ENCODE assay signal across 15 cellular contexts in genomic region chr6:109292983-109293586, GRCh38.
"Had no signal": no experiment of that assay in that cellular context is flagged by ENCODE, and none has a peak within 500 bp of the region (broad histone marks: within the 10 kb centered on the region; RNA-seq: fewer than 3 reads in every experiment).

No MANE protein-coding gene starts in this region.

- H3K9me3 ChIP-seq: gastroesophageal sphincter, testis had no signal

- DNase-seq: activated CD4-positive, alpha-beta memory T cell treated with anti-CD3 and anti-CD28 coated beads for 36 hours; activated CD4-positive, alpha-beta T cell treated with anti-CD3 and anti-CD28 coated beads for 1 hour; activated gamma-delta T cell; activated T-cell treated with anti-CD3 and anti-CD28 coated beads, Interleukin-2, amount 50 U/mL, for 4 hours; amygdala; stimulated activated CD4-positive, alpha-beta T cell treated with anti-CD3 and anti-CD28 coated beads, Interleukin-4, amount 100 ng/mL, for 4 hours; stimulated activated naive CD8-positive, alpha-beta T cell treated with anti-CD3 and anti-CD28 coated beads, Interleukin-15, amount 100 ng/mL, for 72 hours; testis had no signal

- H3K4me3 Mint-ChIP-seq: activated CD4-positive, alpha-beta memory T cell treated with anti-CD3 and anti-CD28 coated beads for 36 hours; activated naive CD8-positive, alpha-beta T cell; activated T-cell treated with anti-CD3 and anti-CD28 coated beads, Interleukin-2, amount 50 U/mL, for 4 hours; brain; neural crest cell; stimulated activated naive CD8-positive, alpha-beta T cell treated with anti-CD3 and anti-CD28 coated beads, Interleukin-15, amount 100 ng/mL, for 72 hours had no signal

- ATAC-seq: activated T-cell treated with anti-CD3 and anti-CD28 coated beads, Interleukin-2, amount 50 U/mL, for 4 hours; gastroesophageal sphincter; stimulated activated naive CD8-positive, alpha-beta T cell treated with anti-CD3 and anti-CD28 coated beads, Interleukin-15, amount 100 ng/mL, for 72 hours had no signal

- H3K27ac Mint-ChIP-seq: activated CD4-positive, alpha-beta memory T cell treated with anti-CD3 and anti-CD28 coated beads for 36 hours; activated naive CD8-positive, alpha-beta T cell; brain; stimulated activated naive CD8-positive, alpha-beta T cell treated with anti-CD3 and anti-CD28 coated beads, Interleukin-15, amount 100 ng/mL, for 72 hours had no signal

- H3K9me3 Mint-ChIP-seq: activated CD4-positive, alpha-beta memory T cell treated with anti-CD3 and anti-CD28 coated beads for 36 hours; activated T-cell treated with anti-CD3 and anti-CD28 coated beads, Interleukin-2, amount 50 U/mL, for 4 hours; neural crest cell; stimulated activated naive CD8-positive, alpha-beta T cell treated with anti-CD3 and anti-CD28 coated beads, Interleukin-15, amount 100 ng/mL, for 72 hours had no signal

- H3K4me3 ChIP-seq: gastroesophageal sphincter, hepatocyte, skin epidermis, testis had no signal

- H3K4me1 ChIP-seq: parathyroid adenoma, testis had no signal

- H3K36me3 ChIP-seq: gastroesophageal sphincter had no signal

- H3K4me1 Mint-ChIP-seq: stimulated activated naive CD8-positive, alpha-beta T cell treated with anti-CD3 and anti-CD28 coated beads, Interleukin-15, amount 100 ng/mL, for 72 hours had no signal

- H3K27ac ChIP-seq: gastroesophageal sphincter, hepatocyte, parathyroid adenoma, skin epidermis, testis had no signal

- H3K36me3 Mint-ChIP-seq: activated CD4-positive, alpha-beta memory T cell treated with anti-CD3 and anti-CD28 coated beads for 36 hours; activated naive CD8-positive, alpha-beta T cell; brain had no signal

- H3K27me3 ChIP-seq: hepatocyte, testis had no signal
